Comparison of ENCODE assay signal across 14 cellular contexts in the genomic region with DNA sequence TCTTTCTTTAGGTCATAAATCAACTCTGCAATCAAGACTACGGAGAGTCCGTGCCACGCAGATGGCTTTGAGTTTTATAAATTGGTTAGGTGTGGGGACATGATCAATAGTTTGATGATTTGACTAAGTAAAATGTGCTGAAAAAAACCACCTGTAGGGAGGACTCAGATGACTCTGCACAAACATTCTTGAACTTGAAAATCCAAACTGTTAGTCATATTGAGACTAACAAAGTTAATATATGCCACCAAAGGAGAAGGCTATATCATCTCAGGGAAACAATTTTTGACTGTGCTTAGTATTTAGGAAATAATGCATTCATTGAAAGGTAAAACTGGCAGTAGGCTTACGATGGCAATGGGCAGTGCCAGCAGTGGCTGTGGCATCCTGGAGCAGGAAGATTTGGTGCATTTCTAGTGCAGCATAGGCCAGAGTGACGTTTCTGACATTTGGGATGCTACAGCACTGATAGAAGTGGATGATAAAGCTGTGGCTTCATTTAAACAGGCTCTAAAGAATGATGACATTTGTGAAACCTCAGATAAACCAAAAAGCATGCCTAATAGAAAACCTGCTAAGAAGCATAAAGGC.
DNase-seq lines count a peak whose midpoint lies in the region; ATAC-seq and TF ChIP-seq lines count a peak whose summit lies in the region.
"Had no signal": no experiment of that assay in that cellular context is flagged by ENCODE, and none has a peak within 500 bp of the region (broad histone marks: within the 10 kb centered on the region; RNA-seq: fewer than 3 reads in every experiment).

No MANE protein-coding gene starts in this region.

- 62 to 77% methylated on average over 5 of the region's 5 CpGs for WGBS in esophagus squamous epithelium, 2 donors

- H3K27me3 ChIP-seq in esophagus squamous epithelium, result no peaks in the 10 kb centered on the region

- no peaks in the 10 kb centered on the region for H3K27me3 Mint-ChIP-seq in activated CD8-positive, alpha-beta memory T cell treated with anti-CD3 and anti-CD28 coated beads, Interleukin-2, amount 10 ng/mL, durations not matched to agents 7 days and 5 days

- H3K4me1 Mint-ChIP-seq in activated CD8-positive, alpha-beta memory T cell treated with anti-CD3 and anti-CD28 coated beads, Interleukin-2, amount 10 ng/mL, durations not matched to agents 7 days and 5 days, result peaks cover 35% of the 10 kb centered on the region
- H3K4me1 Mint-ChIP-seq in stimulated activated effector memory CD8-positive, alpha-beta T cell treated with anti-CD3 and anti-CD28 coated beads, Interleukin-12 subunit alpha, Interleukin-12 subunit beta, amount 100 ng/mL, for 72 hours, result peaks cover 22% of the 10 kb centered on the region

- H3K27ac ChIP-seq in esophagus squamous epithelium, result no peak overlapping the region
- H3K27ac ChIP-seq: A549 had no signal

- H3K9me3 ChIP-seq in esophagus squamous epithelium, result no peaks in the 10 kb centered on the region
- H3K9me3 ChIP-seq: A549 had no signal

- no peaks in the 10 kb centered on the region for H3K36me3 ChIP-seq in esophagus squamous epithelium

- DNase-seq in activated CD8-positive, alpha-beta memory T cell treated with anti-CD3 and anti-CD28 coated beads, Interleukin-2, amount 10 ng/mL, durations not matched to agents 7 days and 5 days, result no peak
- DNase-seq in activated CD8-positive, alpha-beta memory T cell treated with anti-CD3 and anti-CD28 coated beads, Interleukin-2, amount 50 U/mL, for 48 hours, result no peak
- no peak for DNase-seq in stimulated activated effector memory CD8-positive, alpha-beta T cell treated with anti-CD3 and anti-CD28 coated beads, Interleukin-12 subunit alpha, Interleukin-12 subunit beta, amount 100 ng/mL, for 72 hours (ENCODE audit: low spot score in 2 of 2)
- DNase-seq in KG1 (lab: John Stamatoyannopoulos, UW) (no peak), esophagus squamous epithelium (lab: John Stamatoyannopoulos, UW) (no peak), T-helper 9 cell (no peak)
- DNase-seq: DMS153; NCI-H1694; stimulated activated CD4-positive, alpha-beta T cell treated with anti-CD3 and anti-CD28 coated beads, Interleukin-1b, Interleukin-23, amount 100 ng/mL, for 48 hours; substantia nigra had no signal

- peaks cover 14% of the 10 kb centered on the region for H3K36me3 Mint-ChIP-seq in activated CD8-positive, alpha-beta memory T cell treated with anti-CD3 and anti-CD28 coated beads, Interleukin-2, amount 10 ng/mL, durations not matched to agents 7 days and 5 days
- H3K36me3 Mint-ChIP-seq in stimulated activated effector memory CD8-positive, alpha-beta T cell treated with anti-CD3 and anti-CD28 coated beads, Interleukin-12 subunit alpha, Interleukin-12 subunit beta, amount 100 ng/mL, for 72 hours, result no peaks in the 10 kb centered on the region

- H3K27ac Mint-ChIP-seq in activated CD8-positive, alpha-beta memory T cell treated with anti-CD3 and anti-CD28 coated beads, Interleukin-2, amount 10 ng/mL, durations not matched to agents 7 days and 5 days, result no peak overlapping the region
- no peak overlapping the region for H3K27ac Mint-ChIP-seq in stimulated activated effector memory CD8-positive, alpha-beta T cell treated with anti-CD3 and anti-CD28 coated beads, Interleukin-12 subunit alpha, Interleukin-12 subunit beta, amount 100 ng/mL, for 72 hours

- no peaks in the 10 kb centered on the region for H3K4me1 ChIP-seq in esophagus squamous epithelium
- H3K4me1 ChIP-seq: A549 had no signal

- H3K9me3 Mint-ChIP-seq in activated CD8-positive, alpha-beta memory T cell treated with anti-CD3 and anti-CD28 coated beads, Interleukin-2, amount 10 ng/mL, durations not matched to agents 7 days and 5 days (ENCODE audit: low read depth), result no peaks in the 10 kb centered on the region
- no peaks in the 10 kb centered on the region for H3K9me3 Mint-ChIP-seq in stimulated activated effector memory CD8-positive, alpha-beta T cell treated with anti-CD3 and anti-CD28 coated beads, Interleukin-12 subunit alpha, Interleukin-12 subunit beta, amount 100 ng/mL, for 72 hours

- peak; percentile 80 for ATAC-seq in activated CD8-positive, alpha-beta memory T cell treated with anti-CD3 and anti-CD28 coated beads, Interleukin-2, amount 10 ng/mL, durations not matched to agents 7 days and 5 days
- ATAC-seq in GM21619 (IDR thresholded peaks at IDR 0.05; ENCODE audit: unreplicated experiment), result peak; percentile 80
- peak; percentile 86 for ATAC-seq in HG03175 (IDR thresholded peaks at IDR 0.05; ENCODE audit: unreplicated experiment)
- peak; percentile 89 for ATAC-seq in stimulated activated effector memory CD8-positive, alpha-beta T cell treated with anti-CD3 and anti-CD28 coated beads, Interleukin-12 subunit alpha, Interleukin-12 subunit beta, amount 100 ng/mL, for 72 hours
- ATAC-seq: A549, left lobe of liver had no signal

- no peak for TF ChIP-seq POLR2A in esophagus squamous epithelium (IDR thresholded peaks at IDR 0.05)

- TF ChIP-seq CTCF in esophagus squamous epithelium (IDR thresholded peaks at IDR 0.05), result no peak

- no peak overlapping the region for H3K4me3 Mint-ChIP-seq in activated CD8-positive, alpha-beta memory T cell treated with anti-CD3 and anti-CD28 coated beads, Interleukin-2, amount 10 ng/mL, durations not matched to agents 7 days and 5 days
- H3K4me3 Mint-ChIP-seq in stimulated activated effector memory CD8-positive, alpha-beta T cell treated with anti-CD3 and anti-CD28 coated beads, Interleukin-12 subunit alpha, Interleukin-12 subunit beta, amount 100 ng/mL, for 72 hours, result no peak overlapping the region

- intact Hi-C loops in esophagus squamous epithelium (cut with DNase I), result no loop called here

- CTCF ChIA-PET in activated CD8-positive, alpha-beta memory T cell treated with anti-CD3 and anti-CD28 coated beads, Interleukin-2, amount 10 ng/mL, durations not matched to agents 7 days and 5 days (lab: Charles Lee), result no interaction called here

- no peak overlapping the region for H3K4me3 ChIP-seq in esophagus squamous epithelium
- H3K4me3 ChIP-seq: A549 had no signal
